Comparison of ENCODE assay signal across 4 cellular contexts in the genomic region with DNA sequence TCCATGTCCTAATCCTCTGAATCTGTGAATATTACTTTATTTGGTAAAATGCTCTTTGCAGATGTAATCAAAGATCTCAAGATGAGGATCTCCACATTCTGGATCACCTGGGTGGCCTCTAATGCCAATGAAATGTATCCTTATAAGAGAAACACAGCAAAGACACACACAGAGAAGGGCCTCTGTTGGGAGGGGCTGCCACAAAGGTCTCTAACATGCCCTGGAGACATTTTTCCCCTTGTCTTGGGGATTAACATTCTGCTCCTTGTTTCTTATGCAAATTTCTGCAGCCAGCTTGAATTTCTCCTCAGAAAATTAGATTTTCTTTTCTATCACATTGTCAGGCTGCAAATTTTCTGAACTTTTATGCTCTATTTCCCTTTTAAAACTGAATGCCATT. TPM values are rescaled to one million over a fixed set of nuclear protein-coding genes. Genes with fewer than 3 reads are reported as not detected.
"Had no signal": no experiment of that assay in that cellular context is flagged by ENCODE, and none has a peak within 500 bp of the region (broad histone marks: within the 10 kb centered on the region; RNA-seq: fewer than 3 reads in every experiment).

No MANE protein-coding gene starts in this region.

RNA-seq across cellular contexts. Expression of a gene that starts 17.3 kb away (rescaled TPM):
- total RNA-seq: LHCN-M2, M059J, MCF 10A, NCI-H460 had no signal
